In genomic region chr6:37369321-37370196, GRCh38 we compare ENCODE assay signal across 11 cellular contexts. TPM values are rescaled to one million over a fixed set of nuclear protein-coding genes. Genes with fewer than 3 reads are reported as not detected.
DNase-seq lines count a peak whose midpoint lies in the region; ATAC-seq and TF ChIP-seq lines count a peak whose summit lies in the region.
"Had no signal": no experiment of that assay in that cellular context is flagged by ENCODE, and none has a peak within 500 bp of the region (broad histone marks: within the 10 kb centered on the region; RNA-seq: fewer than 3 reads in every experiment).

No MANE protein-coding gene starts in this region.

- peak overlapping the region; percentile 33 for H3K27ac Mint-ChIP-seq in HFFc6
- peak overlapping the region; percentile 55 for H3K27ac Mint-ChIP-seq in activated naive CD8-positive, alpha-beta T cell treated with anti-CD3 and anti-CD28 coated beads for 36 hours

- no peaks in the 10 kb centered on the region; the same call in 1 of the 2 replicates for H3K27me3 Mint-ChIP-seq in HFFc6 (ENCODE audit: insufficient read depth)
- no peaks in the 10 kb centered on the region for H3K27me3 Mint-ChIP-seq in activated naive CD8-positive, alpha-beta T cell treated with anti-CD3 and anti-CD28 coated beads for 36 hours
- H3K27me3 Mint-ChIP-seq: central memory CD8-positive, alpha-beta T cell had no signal

- no peak overlapping the region for H3K4me3 Mint-ChIP-seq in HFFc6
- no peak overlapping the region for H3K4me3 Mint-ChIP-seq in activated naive CD8-positive, alpha-beta T cell treated with anti-CD3 and anti-CD28 coated beads for 36 hours
- H3K4me3 Mint-ChIP-seq: central memory CD8-positive, alpha-beta T cell had no signal

- H3K4me3 ChIP-seq in fibroblast of pulmonary artery (replicated peaks; ENCODE audit: low read depth, low read length): no peak overlapping the region

- no peaks in the 10 kb centered on the region for H3K9me3 Mint-ChIP-seq in HFFc6
- no peaks in the 10 kb centered on the region for H3K9me3 Mint-ChIP-seq in activated naive CD8-positive, alpha-beta T cell treated with anti-CD3 and anti-CD28 coated beads for 36 hours
- H3K9me3 Mint-ChIP-seq: central memory CD8-positive, alpha-beta T cell had no signal

- no peak for ATAC-seq in HG02870 (IDR thresholded peaks at IDR 0.05; ENCODE audit: unreplicated experiment)

- peaks cover 38% of the 10 kb centered on the region for H3K4me1 Mint-ChIP-seq in HFFc6 (ENCODE audit: low read depth)
- peaks cover 3% of the 10 kb centered on the region for H3K4me1 Mint-ChIP-seq in activated naive CD8-positive, alpha-beta T cell treated with anti-CD3 and anti-CD28 coated beads for 36 hours

- TF ChIP-seq CTCF in HFFc6 (IDR thresholded peaks at IDR 0.05): no peak
- TF ChIP-seq CTCF in fibroblast of pulmonary artery (IDR thresholded peaks at IDR 0.05; ENCODE audit: low read length, missing control alignments): no peak

- H3K36me3 Mint-ChIP-seq in HFFc6 (ENCODE audit: low read depth): peaks cover 10% of the 10 kb centered on the region
- peaks cover 13% of the 10 kb centered on the region for H3K36me3 Mint-ChIP-seq in activated naive CD8-positive, alpha-beta T cell treated with anti-CD3 and anti-CD28 coated beads for 36 hours

- no peak for DNase-seq in HFFc6
- DNase-seq in activated naive CD8-positive, alpha-beta T cell treated with anti-CD3 and anti-CD28 coated beads for 36 hours: no peak
- DNase-seq in fibroblast of pulmonary artery (ENCODE audit: low read depth): peak; percentile 61
- DNase-seq in non-pigmented ciliary epithelial cell (ENCODE audit: low read depth): peak; percentile 32
- no peak for DNase-seq in C1 segment of cervical spinal cord (lab: John Stamatoyannopoulos, UW)
- DNase-seq in AML-193 (lab: John Stamatoyannopoulos, UW): no peak
- no peak for DNase-seq in NCI-H2107 (lab: John Stamatoyannopoulos, UW)
- DNase-seq: kidney, NCI-H446 had no signal

RNA-seq across cellular contexts. Expression of gene RNF8, which starts 15.8 kb away (rescaled TPM):
- 10 to 100 TPM; 14.1 to 18.5 (median 17.5) TPM for total RNA-seq in HFFc6 (2021; fragmentation: NEBNext Ultra II Directional; extraction: Animal tissue kit (Norgen Biotek cat#: 25700))
- 10 to 100 TPM; 27.8 to 29.2 TPM for total RNA-seq in activated naive CD8-positive, alpha-beta T cell treated with anti-CD3 and anti-CD28 coated beads for 36 hours

Comparison
In these comparisons a context has a peak if more than half of its experiments do, and no peak if none do; other contexts are left out.
1. DNase-seq: peak in fibroblast of pulmonary artery (single experiment) and non-pigmented ciliary epithelial cell (single experiment); none in HFFc6 (single experiment), activated naive CD8-positive, alpha-beta T cell treated with anti-CD3 and anti-CD28 coated beads for 36 hours (single experiment), C1 segment of cervical spinal cord (0 of 14), AML-193 (0 of 2) and NCI-H2107 (single experiment).